2 cellular contexts compared by ENCODE assay signal in the genomic region with DNA sequence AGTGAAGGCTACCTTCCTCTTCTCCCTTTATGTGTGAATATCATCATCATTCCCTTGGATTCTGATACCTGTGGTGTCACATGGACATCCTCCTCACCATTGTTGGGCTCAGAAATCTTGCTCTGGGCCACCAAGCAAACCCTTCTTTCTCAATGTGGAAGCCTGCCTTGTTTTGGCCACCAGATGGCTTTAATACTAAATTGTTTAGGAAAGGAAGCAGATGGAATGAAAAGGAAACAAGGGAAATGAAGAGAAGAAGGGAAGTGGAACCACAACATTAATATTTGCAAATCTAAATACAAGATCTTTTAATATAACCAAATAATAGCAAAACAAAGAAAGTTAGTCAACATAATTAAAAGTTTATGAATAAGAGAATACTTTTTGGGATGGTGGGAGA.
TF ChIP-seq lines count a peak whose summit lies in the region.

No MANE protein-coding gene starts in this region.

TF ChIP-seq in liver, 16 proteins besides CTCF, POLR2A, EP300 and RAD21:
- TF ChIP-seq NR2F2 (IDR thresholded peaks at IDR 0.05), result no peak
- TF ChIP-seq HNF4G (IDR thresholded peaks at IDR 0.05), result no peak
- TF ChIP-seq, protein P1, sequence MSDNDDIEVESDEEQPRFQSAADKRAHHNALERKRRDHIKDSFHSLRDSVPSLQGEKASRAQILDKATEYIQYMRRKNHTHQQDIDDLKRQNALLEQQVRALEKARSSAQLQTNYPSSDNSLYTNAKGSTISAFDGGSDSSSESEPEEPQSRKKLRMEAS (IDR thresholded peaks at IDR 0.05), result no peak
- TF ChIP-seq, protein P2, sequence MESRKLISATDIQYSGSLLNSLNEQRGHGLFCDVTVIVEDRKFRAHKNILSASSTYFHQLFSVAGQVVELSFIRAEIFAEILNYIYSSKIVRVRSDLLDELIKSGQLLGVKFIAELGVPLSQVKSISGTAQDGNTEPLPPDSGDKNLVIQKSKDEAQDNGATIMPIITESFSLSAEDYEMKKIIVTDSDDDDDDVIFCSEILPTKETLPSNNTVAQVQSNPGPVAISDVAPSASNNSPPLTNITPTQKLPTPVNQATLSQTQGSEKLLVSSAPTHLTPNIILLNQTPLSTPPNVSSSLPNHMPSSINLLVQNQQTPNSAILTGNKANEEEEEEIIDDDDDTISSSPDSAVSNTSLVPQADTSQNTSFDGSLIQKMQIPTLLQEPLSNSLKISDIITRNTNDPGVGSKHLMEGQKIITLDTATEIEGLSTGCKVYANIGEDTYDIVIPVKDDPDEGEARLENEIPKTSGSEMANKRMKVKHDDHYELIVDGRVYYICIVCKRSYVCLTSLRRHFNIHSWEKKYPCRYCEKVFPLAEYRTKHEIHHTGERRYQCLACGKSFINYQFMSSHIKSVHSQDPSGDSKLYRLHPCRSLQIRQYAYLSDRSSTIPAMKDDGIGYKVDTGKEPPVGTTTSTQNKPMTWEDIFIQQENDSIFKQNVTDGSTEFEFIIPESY (IDR thresholded peaks at IDR 0.05), result no peak
- TF ChIP-seq GABPA (IDR thresholded peaks at IDR 0.05 in 1 of 2, conservative IDR thresholded peaks at IDR 0.05 in 1 of 2), result no peak
- TF ChIP-seq, protein P3, sequence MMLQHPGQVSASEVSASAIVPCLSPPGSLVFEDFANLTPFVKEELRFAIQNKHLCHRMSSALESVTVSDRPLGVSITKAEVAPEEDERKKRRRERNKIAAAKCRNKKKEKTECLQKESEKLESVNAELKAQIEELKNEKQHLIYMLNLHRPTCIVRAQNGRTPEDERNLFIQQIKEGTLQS (IDR thresholded peaks at IDR 0.05), result no peak
- TF ChIP-seq RXRA (IDR thresholded peaks at IDR 0.05), result no peak
- no peak for TF ChIP-seq HNF4A (conservative IDR thresholded peaks at IDR 0.05)
- TF ChIP-seq EGR1 (IDR thresholded peaks at IDR 0.05; ENCODE audit: low read depth in 2 of 2), result no peak
- TF ChIP-seq, protein P4, sequence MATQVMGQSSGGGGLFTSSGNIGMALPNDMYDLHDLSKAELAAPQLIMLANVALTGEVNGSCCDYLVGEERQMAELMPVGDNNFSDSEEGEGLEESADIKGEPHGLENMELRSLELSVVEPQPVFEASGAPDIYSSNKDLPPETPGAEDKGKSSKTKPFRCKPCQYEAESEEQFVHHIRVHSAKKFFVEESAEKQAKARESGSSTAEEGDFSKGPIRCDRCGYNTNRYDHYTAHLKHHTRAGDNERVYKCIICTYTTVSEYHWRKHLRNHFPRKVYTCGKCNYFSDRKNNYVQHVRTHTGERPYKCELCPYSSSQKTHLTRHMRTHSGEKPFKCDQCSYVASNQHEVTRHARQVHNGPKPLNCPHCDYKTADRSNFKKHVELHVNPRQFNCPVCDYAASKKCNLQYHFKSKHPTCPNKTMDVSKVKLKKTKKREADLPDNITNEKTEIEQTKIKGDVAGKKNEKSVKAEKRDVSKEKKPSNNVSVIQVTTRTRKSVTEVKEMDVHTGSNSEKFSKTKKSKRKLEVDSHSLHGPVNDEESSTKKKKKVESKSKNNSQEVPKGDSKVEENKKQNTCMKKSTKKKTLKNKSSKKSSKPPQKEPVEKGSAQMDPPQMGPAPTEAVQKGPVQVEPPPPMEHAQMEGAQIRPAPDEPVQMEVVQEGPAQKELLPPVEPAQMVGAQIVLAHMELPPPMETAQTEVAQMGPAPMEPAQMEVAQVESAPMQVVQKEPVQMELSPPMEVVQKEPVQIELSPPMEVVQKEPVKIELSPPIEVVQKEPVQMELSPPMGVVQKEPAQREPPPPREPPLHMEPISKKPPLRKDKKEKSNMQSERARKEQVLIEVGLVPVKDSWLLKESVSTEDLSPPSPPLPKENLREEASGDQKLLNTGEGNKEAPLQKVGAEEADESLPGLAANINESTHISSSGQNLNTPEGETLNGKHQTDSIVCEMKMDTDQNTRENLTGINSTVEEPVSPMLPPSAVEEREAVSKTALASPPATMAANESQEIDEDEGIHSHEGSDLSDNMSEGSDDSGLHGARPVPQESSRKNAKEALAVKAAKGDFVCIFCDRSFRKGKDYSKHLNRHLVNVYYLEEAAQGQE (IDR thresholded peaks at IDR 0.05), result no peak
- no peak for TF ChIP-seq TAF1 (conservative IDR thresholded peaks at IDR 0.05)
- no peak for TF ChIP-seq FOXA2 (IDR thresholded peaks at IDR 0.05)
- TF ChIP-seq SP1 (IDR thresholded peaks at IDR 0.05), result no peak
- TF ChIP-seq FOXA1 (IDR thresholded peaks at IDR 0.05), result no peak
- TF ChIP-seq YY1 (IDR thresholded peaks at IDR 0.05), result no peak

TF ChIP-seq in HepG2, 621 proteins besides CTCF, POLR2A, EP300 and RAD21:
- TF ChIP-seq ZNF337 (CRISPR knock-in tag; IDR thresholded peaks at IDR 0.05; ENCODE audit: borderline replicate concordance, low read depth) (no peak), NFE2 (CRISPR knock-in tag; IDR thresholded peaks at IDR 0.05) (no peak), ZFP1 (CRISPR knock-in tag; IDR thresholded peaks at IDR 0.05) (no peak), BCL6 (CRISPR knock-in tag; IDR thresholded peaks at IDR 0.05) (no peak), SRSF1 (optimal IDR thresholded peaks at IDR 0.05; ENCODE audit: low read depth, low read length) (no peak), ZNF17 (CRISPR knock-in tag; IDR thresholded peaks at IDR 0.05) (no peak), SAFB2 (CRISPR knock-in tag; IDR thresholded peaks at IDR 0.05; ENCODE audit: borderline replicate concordance, low read depth) (no peak), ZNF230 (CRISPR knock-in tag; IDR thresholded peaks at IDR 0.05) (no peak), ZFP62 (CRISPR knock-in tag; IDR thresholded peaks at IDR 0.05) (no peak), MYC (CRISPR knock-in tag; IDR thresholded peaks at IDR 0.05; ENCODE audit: borderline replicate concordance) (no peak), ZNF510 (CRISPR knock-in tag; IDR thresholded peaks at IDR 0.05; ENCODE audit: low read depth) (no peak)
- TF ChIP-seq, protein P5, sequence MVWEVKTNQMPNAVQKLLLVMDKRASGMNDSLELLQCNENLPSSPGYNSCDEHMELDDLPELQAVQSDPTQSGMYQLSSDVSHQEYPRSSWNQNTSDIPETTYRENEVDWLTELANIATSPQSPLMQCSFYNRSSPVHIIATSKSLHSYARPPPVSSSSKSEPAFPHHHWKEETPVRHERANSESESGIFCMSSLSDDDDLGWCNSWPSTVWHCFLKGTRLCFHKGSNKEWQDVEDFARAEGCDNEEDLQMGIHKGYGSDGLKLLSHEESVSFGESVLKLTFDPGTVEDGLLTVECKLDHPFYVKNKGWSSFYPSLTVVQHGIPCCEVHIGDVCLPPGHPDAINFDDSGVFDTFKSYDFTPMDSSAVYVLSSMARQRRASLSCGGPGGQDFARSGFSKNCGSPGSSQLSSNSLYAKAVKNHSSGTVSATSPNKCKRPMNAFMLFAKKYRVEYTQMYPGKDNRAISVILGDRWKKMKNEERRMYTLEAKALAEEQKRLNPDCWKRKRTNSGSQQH (CRISPR knock-in tag; IDR thresholded peaks at IDR 0.05; ENCODE audit: low read depth), result no peak
